In genomic region chr1:89953929-89954328, GRCh38 we compare ENCODE assay signal across 2 cellular contexts.
TF ChIP-seq lines count a peak whose summit lies in the region.

No MANE protein-coding gene starts in this region.

TF ChIP-seq in SK-N-SH, 30 proteins besides CTCF, POLR2A, EP300 and RAD21 (continued from another document):
- no peak for TF ChIP-seq TCF12 (IDR thresholded peaks at IDR 0.05)

TF ChIP-seq in SK-N-SH treated with all-trans-retinoic acid at 6 μM for 48 hours, 23 proteins besides CTCF, POLR2A, EP300 and RAD21 (continued from another document):
- TF ChIP-seq POU6F1 (CRISPR knock-in tag; IDR thresholded peaks at IDR 0.05; ENCODE audit: borderline replicate concordance, low read depth) (no peak), ESRRG (CRISPR knock-in tag; IDR thresholded peaks at IDR 0.05) (no peak), PATZ1 (CRISPR knock-in tag; IDR thresholded peaks at IDR 0.05; ENCODE audit: borderline replicate concordance) (no peak), ZNF565 (CRISPR knock-in tag; conservative IDR thresholded peaks at IDR 0.05; ENCODE audit: low read depth) (no peak), ZNF8 (CRISPR knock-in tag; IDR thresholded peaks at IDR 0.05) (no peak), OSR1 (CRISPR knock-in tag; IDR thresholded peaks at IDR 0.05) (no peak), ARNTL (CRISPR knock-in tag; IDR thresholded peaks at IDR 0.05; ENCODE audit: borderline replicate concordance, low read depth) (no peak), CSDC2 (CRISPR knock-in tag; IDR thresholded peaks at IDR 0.05) (no peak), ISL1 (CRISPR knock-in tag; IDR thresholded peaks at IDR 0.05) (no peak), SNAI2 (CRISPR knock-in tag; IDR thresholded peaks at IDR 0.05) (no peak), CREB5 (CRISPR knock-in tag; IDR thresholded peaks at IDR 0.05; ENCODE audit: low read depth) (no peak)
TF ChIP-seq in SK-N-SH treated with all-trans-retinoic acid at 6 μM for 48 hours: peak in this region for 0.
